In genomic region chr19:35643255-35644205, GRCh38 we compare ENCODE assay signal across 1 cellular context.
TF ChIP-seq lines count a peak whose summit lies in the region.

No MANE protein-coding gene starts in this region.

TF ChIP-seq in HepG2, 621 proteins besides CTCF, POLR2A, EP300 and RAD21 (continued from another document and continues in another):
- peak; percentile 37 for TF ChIP-seq ZNF609 (CRISPR knock-in tag; IDR thresholded peaks at IDR 0.05; ENCODE audit: borderline replicate concordance)
- peak; percentile 92 for TF ChIP-seq ZFY (CRISPR knock-in tag; IDR thresholded peaks at IDR 0.05)
- no peak for TF ChIP-seq ZNF282 (IDR thresholded peaks at IDR 0.05; ENCODE audit: partially characterized antibody)
- TF ChIP-seq ZNF430 (CRISPR knock-in tag; IDR thresholded peaks at IDR 0.05): peak; percentile 75; the same call in 1 of the 2 replicates
- TF ChIP-seq ZNF431 (CRISPR knock-in tag; IDR thresholded peaks at IDR 0.05; ENCODE audit: borderline replicate concordance, low read depth): peak; percentile 51; the same call in 1 of the 2 replicates
- TF ChIP-seq IRF9 (CRISPR knock-in tag; IDR thresholded peaks at IDR 0.05; ENCODE audit: borderline replicate concordance): peak; percentile 69; the same call in 1 of the 2 replicates
- TF ChIP-seq ZNF776 (CRISPR knock-in tag; IDR thresholded peaks at IDR 0.05): peak; percentile 58; the same call in 1 of the 2 replicates
- no peak; the same call in 1 of the 2 replicates for TF ChIP-seq WIZ (CRISPR knock-in tag; IDR thresholded peaks at IDR 0.05)
- no peak for TF ChIP-seq U2AF2 (IDR thresholded peaks at IDR 0.05; ENCODE audit: low read depth, low read length)
- TF ChIP-seq SIN3B (IDR thresholded peaks at IDR 0.05; ENCODE audit: low read length): no peak
- TF ChIP-seq ZBTB26 (CRISPR knock-in tag; IDR thresholded peaks at IDR 0.05; ENCODE audit: borderline replicate concordance): peak; percentile 39; the same call in 1 of the 2 replicates
- TF ChIP-seq ZNF841 (CRISPR knock-in tag; IDR thresholded peaks at IDR 0.05; ENCODE audit: borderline replicate concordance): no peak
- peak; percentile 41; the same call in 1 of the 2 replicates for TF ChIP-seq ZNF414 (CRISPR knock-in tag; IDR thresholded peaks at IDR 0.05)
- peak; percentile 74 for TF ChIP-seq GABPB1 (CRISPR knock-in tag; IDR thresholded peaks at IDR 0.05)
- no peak for TF ChIP-seq MAZ (IDR thresholded peaks at IDR 0.05; ENCODE audit: borderline replicate concordance, low read depth, low read length)
- TF ChIP-seq MAZ (CRISPR knock-in tag; IDR thresholded peaks at IDR 0.05; ENCODE audit: low read depth): peak; percentile 73; the same call in 1 of the 2 replicates
- peak; percentile 66; the same call in 1 of the 2 replicates for TF ChIP-seq IKZF5 (CRISPR knock-in tag; IDR thresholded peaks at IDR 0.05)
- peak; percentile 44; the same call in 1 of the 2 replicates for TF ChIP-seq NR2C2 (CRISPR knock-in tag; IDR thresholded peaks at IDR 0.05; ENCODE audit: borderline replicate concordance)
- TF ChIP-seq JUN (CRISPR knock-in tag; IDR thresholded peaks at IDR 0.05): no peak
- peak; percentile 25 for TF ChIP-seq TEAD3 (CRISPR knock-in tag; optimal IDR thresholded peaks at IDR 0.05; ENCODE audit: borderline replicate concordance)
- TF ChIP-seq ZNF703 (CRISPR knock-in tag; IDR thresholded peaks at IDR 0.05; ENCODE audit: borderline replicate concordance): peak; percentile 54; the same call in 1 of the 2 replicates
- TF ChIP-seq SMAD9 (CRISPR knock-in tag; IDR thresholded peaks at IDR 0.05): 0 out of 2 replicates have a peak, but pooled peaks have one; percentile 37
- no peak for TF ChIP-seq HMGA1 (CRISPR knock-in tag; conservative IDR thresholded peaks at IDR 0.05)
- TF ChIP-seq NFE2L2 (IDR thresholded peaks at IDR 0.05; ENCODE audit: low read length): no peak
- peak; percentile 98 for TF ChIP-seq ZNF777 (CRISPR knock-in tag; IDR thresholded peaks at IDR 0.05)
- TF ChIP-seq ZNF275 (CRISPR knock-in tag; IDR thresholded peaks at IDR 0.05; ENCODE audit: borderline replicate concordance): peak; percentile 52; the same call in 1 of the 2 replicates
- TF ChIP-seq ZNF281 (CRISPR knock-in tag; IDR thresholded peaks at IDR 0.05; ENCODE audit: borderline replicate concordance): no peak
- no peak for TF ChIP-seq ZFP62 (CRISPR knock-in tag; IDR thresholded peaks at IDR 0.05)
- TF ChIP-seq ZNF12 (CRISPR knock-in tag; IDR thresholded peaks at IDR 0.05): no peak
- TF ChIP-seq HNF4A (CRISPR knock-in tag; IDR thresholded peaks at IDR 0.05): no peak; the same call in 1 of the 2 replicates
- no peak for TF ChIP-seq DDIT3 (CRISPR knock-in tag; IDR thresholded peaks at IDR 0.05)
- peak; percentile 71 for TF ChIP-seq PBX2 (CRISPR knock-in tag; IDR thresholded peaks at IDR 0.05)
- TF ChIP-seq ZBTB49 (CRISPR knock-in tag; IDR thresholded peaks at IDR 0.05; ENCODE audit: borderline replicate concordance): 0 out of 2 replicates have a peak, but pooled peaks have one; percentile 38
- TF ChIP-seq FOXK1 (CRISPR knock-in tag; IDR thresholded peaks at IDR 0.05; ENCODE audit: borderline replicate concordance, low read depth): peak; percentile 31; the same call in 1 of the 2 replicates
- TF ChIP-seq PAX8 (CRISPR knock-in tag; IDR thresholded peaks at IDR 0.05; ENCODE audit: borderline replicate concordance): 0 out of 2 replicates have a peak, but pooled peaks have one; percentile 79
- no peak for TF ChIP-seq HNRNPH1 (optimal IDR thresholded peaks at IDR 0.05; ENCODE audit: low read depth, low read length)
- peak; percentile 40 for TF ChIP-seq CCDC6 (CRISPR knock-in tag; IDR thresholded peaks at IDR 0.05)
- TF ChIP-seq ZSCAN29 (CRISPR knock-in tag; conservative IDR thresholded peaks at IDR 0.05): peak; percentile 67; the same call in 1 of the 2 replicates
- peak; percentile 44 for TF ChIP-seq ZNF607 (CRISPR knock-in tag; IDR thresholded peaks at IDR 0.05; ENCODE audit: borderline replicate concordance)
- TF ChIP-seq KDM6A (CRISPR knock-in tag; IDR thresholded peaks at IDR 0.05; ENCODE audit: low read depth): no peak
